Comparison of ENCODE assay signal across 15 cellular contexts in the genomic region with DNA sequence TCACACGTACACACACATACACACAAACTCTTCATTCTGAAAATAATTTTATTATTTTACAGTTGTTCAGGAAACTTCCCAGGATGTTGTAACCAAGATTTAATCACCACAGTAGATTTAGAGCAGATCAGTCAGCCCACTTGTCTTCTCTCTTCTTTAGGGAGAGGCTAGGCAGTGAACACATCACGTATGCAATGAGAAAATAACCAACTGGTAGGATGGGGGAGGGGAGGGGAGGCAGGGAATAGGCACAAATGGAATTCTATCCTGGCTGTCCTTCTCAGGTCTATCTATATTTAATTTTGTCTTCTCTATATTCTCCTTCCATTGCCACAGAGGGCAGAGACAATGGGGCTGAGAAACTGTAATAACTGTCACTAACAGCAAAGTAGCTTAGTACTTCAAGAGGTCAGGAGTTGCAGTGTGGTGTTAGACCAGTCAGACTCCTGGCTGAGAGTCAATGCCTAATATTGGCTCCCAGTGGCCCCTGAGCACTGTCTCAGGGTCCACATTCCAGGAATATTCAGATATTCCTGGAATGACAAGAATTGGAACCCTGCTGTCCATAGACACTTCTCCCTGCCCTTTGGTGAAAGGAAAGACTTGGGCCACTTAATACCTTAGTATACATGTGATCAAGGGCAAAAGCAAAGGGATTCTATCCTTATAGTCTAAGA. TPM values are rescaled to one million over a fixed set of nuclear protein-coding genes. Genes with fewer than 3 reads are reported as not detected.
DNase-seq lines count a peak whose midpoint lies in the region; ATAC-seq and TF ChIP-seq lines count a peak whose summit lies in the region.
"Had no signal": no experiment of that assay in that cellular context is flagged by ENCODE, and none has a peak within 500 bp of the region (broad histone marks: within the 10 kb centered on the region; RNA-seq: fewer than 3 reads in every experiment).

No MANE protein-coding gene starts in this region.

- H3K9me2 ChIP-seq in GM23338 (ENCODE audit: insufficient read depth) = peaks cover 9% of the 10 kb centered on the region; the same call in 1 of the 2 replicates

- H3K9me3 Mint-ChIP-seq in GM23338 = no peaks in the 10 kb centered on the region
- H3K9me3 Mint-ChIP-seq in naive thymus-derived CD4-positive, alpha-beta T cell = peaks cover 0 to 4% (median 0%) of the 10 kb centered on the region in 11 donors
- H3K9me3 Mint-ChIP-seq: CD14-positive monocyte had no signal

- H3K36me3 ChIP-seq in GM23338 (ENCODE audit: insufficient read depth) = peaks cover 18% of the 10 kb centered on the region
- peaks cover 0 to 68% (median 47%) of the 10 kb centered on the region in 9 donors for H3K36me3 ChIP-seq in heart right ventricle
- H3K36me3 ChIP-seq in naive thymus-derived CD4-positive, alpha-beta T cell (ENCODE audit: control insufficient read depth in 2 of 3, insufficient read depth in 3 of 3, low read length in 3 of 3) = peaks cover 0 to 43% (median 21%) of the 10 kb centered on the region in 3 experiments

- POLR2A ChIA-PET in naive thymus-derived CD4-positive, alpha-beta T cell (lab: Charles Lee) = no interaction called here

- H3K4me1 ChIP-seq in GM23338 (ENCODE audit: insufficient read depth) (peaks cover 10% of the 10 kb centered on the region; the same call in 1 of the 2 replicates), heart right ventricle (peaks cover 0 to 57% (median 17%) of the 10 kb centered on the region in 9 donors)
- H3K4me1 ChIP-seq in naive thymus-derived CD4-positive, alpha-beta T cell (ENCODE audit: control insufficient read depth in 2 of 2, insufficient read depth in 2 of 2, low read length in 2 of 2) = peaks cover 26 to 29% of the 10 kb centered on the region in 2 donors

- no peak overlapping the region for H3K4me2 ChIP-seq in GM23338

- in situ Hi-C loops in ACHN (cut with HindIII; ENCODE audit: low pct_ligation_motif_present, low pct_unique_long_range_greater_than_20kb, low sequenced_read_pairs) = no loop called here

- H3K4me3 Mint-ChIP-seq in GM23338 = no peak overlapping the region
- no peak overlapping the region for H3K4me3 Mint-ChIP-seq in naive thymus-derived CD4-positive, alpha-beta T cell
- H3K4me3 Mint-ChIP-seq: CD14-positive monocyte had no signal

- no peak overlapping the region for H2AFZ ChIP-seq in GM23338

- ATAC-seq in GM23338 (no peak), heart right ventricle (peak in 4 of 8 donors; percentile 17 to 55 (median 38)), GM18502 (IDR thresholded peaks at IDR 0.05; ENCODE audit: poor library complexity, unreplicated experiment) (no peak), HG02973 (IDR thresholded peaks at IDR 0.05; ENCODE audit: unreplicated experiment) (no peak)
- ATAC-seq in naive thymus-derived CD4-positive, alpha-beta T cell = no peak

- H3K27ac ChIP-seq in GM23338 (ENCODE audit: low read depth) (no peak overlapping the region), heart right ventricle (peak overlapping the region in 6 of 10 donors; percentile 10 to 61 (median 38))
- no peak overlapping the region for H3K27ac ChIP-seq in naive thymus-derived CD4-positive, alpha-beta T cell (ENCODE audit: low read depth, low read length)

- H3F3A ChIP-seq in GM23338 (replicated peaks; ENCODE audit: low read depth) = no peaks in the 10 kb centered on the region

- no peak overlapping the region for H3K4me3 ChIP-seq in GM23338
- no peak overlapping the region for H3K4me3 ChIP-seq in heart right ventricle
- no peak overlapping the region for H3K4me3 ChIP-seq in naive thymus-derived CD4-positive, alpha-beta T cell (ENCODE audit: low read length)
- H3K4me3 ChIP-seq: MG63 had no signal

- CTCF ChIA-PET in naive thymus-derived CD4-positive, alpha-beta T cell (lab: Charles Lee) = no interaction called here

- no peaks in the 10 kb centered on the region for H4K20me1 ChIP-seq in GM23338 (replicated peaks; ENCODE audit: insufficient read depth)

- H3K36me3 Mint-ChIP-seq in GM23338 (ENCODE audit: low read depth) = peaks cover 34% of the 10 kb centered on the region
- peaks cover 13 to 65% (median 41%) of the 10 kb centered on the region in 5 donors for H3K36me3 Mint-ChIP-seq in naive thymus-derived CD4-positive, alpha-beta T cell

- H3K9me3 ChIP-seq in heart right ventricle = no peaks in the 10 kb centered on the region
- no peaks in the 10 kb centered on the region for H3K9me3 ChIP-seq in naive thymus-derived CD4-positive, alpha-beta T cell (ENCODE audit: control insufficient read depth in 2 of 3, low read length in 3 of 3)
- H3K9me3 ChIP-seq: MG63 had no signal

- peaks cover 21% of the 10 kb centered on the region for H3K4me1 Mint-ChIP-seq in GM23338
- H3K4me1 Mint-ChIP-seq in naive thymus-derived CD4-positive, alpha-beta T cell = peaks cover 19 to 43% (median 32%) of the 10 kb centered on the region in 7 donors

- H3K27ac Mint-ChIP-seq in GM23338 = no peak overlapping the region; the same call in 1 of the 2 replicates
- H3K27ac Mint-ChIP-seq in naive thymus-derived CD4-positive, alpha-beta T cell = peak overlapping the region in 5 of 9 donors; percentile 17 to 99 (median 42)

- TF ChIP-seq CTCF in GM23338 (conservative IDR thresholded peaks at IDR 0.05; ENCODE audit: low read depth in 2 of 2) (no peak), heart right ventricle (IDR thresholded peaks at IDR 0.05) (no peak)

- H3K79me2 ChIP-seq in GM23338 (replicated peaks; ENCODE audit: insufficient read depth) = no peaks in the 10 kb centered on the region

- H3K27me3 ChIP-seq in GM23338 (ENCODE audit: insufficient read depth) = no peaks in the 10 kb centered on the region
- no peaks in the 10 kb centered on the region for H3K27me3 ChIP-seq in heart right ventricle
- H3K27me3 ChIP-seq in naive thymus-derived CD4-positive, alpha-beta T cell (ENCODE audit: control insufficient read depth in 2 of 2, insufficient read depth in 2 of 2, low read length in 2 of 2) = no peaks in the 10 kb centered on the region
- H3K27me3 ChIP-seq: MG63 had no signal

- H3K27me3 Mint-ChIP-seq in GM23338 (ENCODE audit: insufficient read depth, low read depth, poor library complexity) = peaks cover 5% of the 10 kb centered on the region
- no peaks in the 10 kb centered on the region for H3K27me3 Mint-ChIP-seq in naive thymus-derived CD4-positive, alpha-beta T cell

- peak; percentile 2 for DNase-seq in ACHN
- DNase-seq in GM23338 (ENCODE audit: low spot score) = peak; percentile 16
- no peak for DNase-seq in heart right ventricle
- DNase-seq in naive thymus-derived CD4-positive, alpha-beta T cell = no peak
- no peak for DNase-seq in 8988T
- DNase-seq in NCI-H446 treated with DMSO at 0.1 percent for 48 hours (lab: John Stamatoyannopoulos, UW) = no peak
- DNase-seq: MG63, NCI-H1105, NCI-H1694 treated with DMSO at 0.1 percent for 48 hours, NCI-H446, NCI-H774, SHP77 treated with DMSO at 0.1 percent for 48 hours had no signal

- intact Hi-C loops in heart right ventricle (cut with DNase I) = loop anchor here in 1 of 10 donors (10.0 kb wide), 1 partner anchor 61 kb away; no protein-coding TSS in a partner anchor
- intact Hi-C loops in naive thymus-derived CD4-positive, alpha-beta T cell (cut with micrococcal nuclease) = loop anchor here (5.0 to 10.0 kb wide), 4 partner anchors 719 to 1569 kb away; a partner anchor contains a TSS

- 56 to 65% methylated on average over 2 of the region's 2 CpGs for WGBS in heart right ventricle, 2 donors

TF ChIP-seq in GM23338, 12 proteins besides CTCF, POLR2A, EP300 and RAD21 (continues in another document):
- TF ChIP-seq POLR2AphosphoS5 (IDR thresholded peaks at IDR 0.05; ENCODE audit: low read depth) = no peak
- TF ChIP-seq EZH2 (IDR thresholded peaks at IDR 0.05; ENCODE audit: low read depth, unreplicated experiment) = no peak
- no peak for TF ChIP-seq ZNF114 (CRISPR knock-in tag; IDR thresholded peaks at IDR 0.05)
- no peak for TF ChIP-seq ZNF331 (CRISPR knock-in tag; IDR thresholded peaks at IDR 0.05; ENCODE audit: low read depth)
- no peak for TF ChIP-seq EZH2phosphoT487 (IDR thresholded peaks at IDR 0.05; ENCODE audit: unreplicated experiment)

RNA-seq across cellular contexts. Expression of a gene that starts 2.6 kb away (rescaled TPM):
- 0.66 and 0.93 TPM in 2 replicates for total RNA-seq in GM23338 (2014; rRNA removed; shearing (Covaris generic))
- polyA plus RNA-seq in GM23338 (2016; fragmentation: Nextera tagmentation; extraction: Ambion mirVana) (0.63 and 1.1 TPM in 2 replicates), heart right ventricle (10 to 100 TPM; 12.6 to 15.9 TPM)
- total RNA-seq in heart right ventricle = 10 to 100 TPM in 4 of 10 donors, 1 to 10 TPM in 6; 5.0 to 40.7 (median 8.6) TPM
- total RNA-seq in naive thymus-derived CD4-positive, alpha-beta T cell = 100 to 1,000 TPM; 275 to 357 (median 311) TPM
- polyA plus RNA-seq in naive thymus-derived CD4-positive, alpha-beta T cell = 100 to 1,000 TPM; 340 to 452 TPM

Comparison
In these comparisons a context has a peak if more than half of its experiments do, and no peak if none do; other contexts are left out.
1. DNase-seq: peak in ACHN (single experiment) and GM23338 (single experiment); none in heart right ventricle (0 of 2), naive thymus-derived CD4-positive, alpha-beta T cell (0 of 9), 8988T (single experiment) and NCI-H446 treated with DMSO at 0.1 percent for 48 hours (single experiment).
2. H3K27ac ChIP-seq: peak in heart right ventricle (6 of 10); none in GM23338 (single experiment) and naive thymus-derived CD4-positive, alpha-beta T cell (single experiment).
3. RNA of a gene that starts 2.6 kb away (total RNA-seq): 275 to 357 TPM in naive thymus-derived CD4-positive, alpha-beta T cell; 5.0 to 40.7 TPM in heart right ventricle and 0.66 to 0.93 TPM in GM23338; every median in the first group is over 4 times any median in the second.